Comparison of ENCODE assay signal across 25 cellular contexts in genomic region chr10:21032587-21033319, GRCh38.
"Had no signal": no experiment of that assay in that cellular context is flagged by ENCODE, and none has a peak within 500 bp of the region (broad histone marks: within the 10 kb centered on the region; RNA-seq: fewer than 3 reads in every experiment).

No MANE protein-coding gene starts in this region.

- H3K9me3 ChIP-seq: Peyer's patch, SJCRH30 had no signal

- H3K27me3 Mint-ChIP-seq: IgD-negative memory B cell had no signal

- H3K27ac ChIP-seq: KMS-11, Peyer's patch, SJCRH30 had no signal

- H3K36me3 Mint-ChIP-seq: IgD-negative memory B cell had no signal

- H3K36me3 ChIP-seq: Peyer's patch, SJCRH30 had no signal

- H3K4me2 ChIP-seq: KMS-11 had no signal

- DNase-seq: Kasumi-1, MV-4-11, NCI-H1048, NCI-H1105, NCI-H1417, NCI-H1436 treated with DMSO at 0.1 percent for 48 hours, NCI-H187, NCI-H2029, NCI-H2081 treated with DMSO at 0.1 percent for 48 hours, NCI-H2171, NCI-H226, NCI-H446, NCI-H510A, NCI-H524 treated with DMSO at 0.1 percent for 48 hours, NCI-H69, NCI-H774, PC-3, Peyer's patch, SHP77 treated with DMSO at 0.1 percent for 48 hours, SJCRH30 had no signal

- ATAC-seq: K562, PC-3, Right ventricle myocardium inferior, SK-N-SH treated with all-trans-retinoic acid at 6 μM for 48 hours had no signal

- H3K4me3 Mint-ChIP-seq: IgD-negative memory B cell had no signal

- H3K4me1 ChIP-seq: Peyer's patch, SJCRH30 had no signal

- H3K4me3 ChIP-seq: K562, Peyer's patch, SJCRH30 had no signal

- H3K27ac Mint-ChIP-seq: IgD-negative memory B cell had no signal

- H3K9ac ChIP-seq: KMS-11 had no signal

- FAIRE-seq: K562 had no signal

- H3K27me3 ChIP-seq: Peyer's patch, SJCRH30 had no signal
